8 cellular contexts compared by ENCODE assay signal in genomic region chr3:19945405-19946290, GRCh38. TPM values are rescaled to one million over a fixed set of nuclear protein-coding genes. Genes with fewer than 3 reads are reported as not detected.
DNase-seq lines count a peak whose midpoint lies in the region; ATAC-seq and TF ChIP-seq lines count a peak whose summit lies in the region.

No MANE protein-coding gene starts in this region.

- no peaks in the 10 kb centered on the region for H3K9me3 ChIP-seq in T-helper 17 cell (ENCODE audit: control insufficient read depth, low read length, poor library complexity, severe bottlenecking)
- no peaks in the 10 kb centered on the region for H3K9me3 ChIP-seq in skeletal muscle satellite cell (replicated peaks; ENCODE audit: low read length)

- H3K4me3 Mint-ChIP-seq in T-helper 17 cell, result peak overlapping the region; percentile 99

- H3K36me3 ChIP-seq in skeletal muscle satellite cell (ENCODE audit: insufficient read depth, low read length), result peaks cover under 1% of the 10 kb centered on the region

- H3K27ac Mint-ChIP-seq in T-helper 17 cell, result peak overlapping the region; percentile 98

- no peak for TF ChIP-seq CTCF in foreskin fibroblast (IDR thresholded peaks at IDR 0.05; ENCODE audit: low read depth, low read length)

- H3K9ac ChIP-seq in skeletal muscle satellite cell (ENCODE audit: low read depth, low read length), result peak overlapping the region; percentile 98

- H3K36me3 Mint-ChIP-seq in T-helper 17 cell (ENCODE audit: low read depth), result peaks cover 6% of the 10 kb centered on the region

- peaks cover 19% of the 10 kb centered on the region for H3K4me1 ChIP-seq in skeletal muscle satellite cell (ENCODE audit: control insufficient read depth, insufficient read depth, low read length)

- ATAC-seq in T-helper 17 cell (no peak), GM18870 (IDR thresholded peaks at IDR 0.05; ENCODE audit: unreplicated experiment) (no peak), HG03108 (IDR thresholded peaks at IDR 0.05; ENCODE audit: unreplicated experiment) (no peak)

- H3K4me1 Mint-ChIP-seq in T-helper 17 cell, result peaks cover 30% of the 10 kb centered on the region

- H3K27me3 Mint-ChIP-seq in T-helper 17 cell, result no peaks in the 10 kb centered on the region

- DNase-seq in NCI-H2029 (lab: John Stamatoyannopoulos, UW) (peak; percentile 31), NCI-H2029 treated with DMSO at 0.1 percent for 48 hours (lab: John Stamatoyannopoulos, UW) (no peak), T-helper 17 cell (no peak), foreskin fibroblast (peak in 1 of 2 donors; percentile 23), HUDEP-2 (lab: John Stamatoyannopoulos, UW; ENCODE audit: unreplicated experiment in 76 of 76) (no peak)

- H3K27me3 ChIP-seq in skeletal muscle satellite cell (ENCODE audit: control insufficient read depth, insufficient read depth, low read length), result no peaks in the 10 kb centered on the region

- H3K4me3 ChIP-seq in foreskin fibroblast (ENCODE audit: low read depth in 1 of 2, low read length in 2 of 2) (peak overlapping the region; percentile 94 to 97), skeletal muscle satellite cell (ENCODE audit: low read length) (peak overlapping the region; percentile 95)

- H3K4me2 ChIP-seq in skeletal muscle satellite cell (ENCODE audit: low read length), result peak overlapping the region; percentile 96

RNA-seq across cellular contexts. Expression of gene RAB5A, which starts 1.2 kb away (rescaled TPM):
- 100 to 1,000 TPM; 102 to 112 TPM for total RNA-seq in T-helper 17 cell
- total RNA-seq in skeletal muscle satellite cell (2012; rRNA removed), result 64.9 and 70.5 TPM in 2 replicates

RNA-seq across cellular contexts. Expression of gene EFHB, which starts 11.6 kb away (rescaled TPM):
- total RNA-seq in T-helper 17 cell, result 1 to 10 TPM in 1 of 2 donors, under 1 TPM in 1; 0.68 to 1.0 TPM
- 0.22 TPM in 1 of 2 replicates, not detected in the other for total RNA-seq in skeletal muscle satellite cell (2012; rRNA removed)
